ENCODE assay signal across 26 cellular contexts in genomic region chr13:113848020-113848419, GRCh38. TPM values are rescaled to one million over a fixed set of nuclear protein-coding genes. Genes with fewer than 3 reads are reported as not detected.
A peak's percentile ranks its signal among the peaks of the same experiment; 100 is the strongest.
DNase-seq lines count a peak whose midpoint lies in the region; ATAC-seq, FAIRE-seq and TF ChIP-seq lines count a peak whose summit lies in the region.
"Had no signal": no experiment of that assay in that cellular context is flagged by ENCODE, and none has a peak within 500 bp of the region (broad histone marks: within the 10 kb centered on the region; RNA-seq: fewer than 3 reads in every experiment).

No MANE protein-coding gene starts in this region.

- H3K9me3 ChIP-seq in H1 (ENCODE audit: insufficient read depth in 2 of 2, low read depth in 1 of 2, low read length in 1 of 2): no peaks in the 10 kb centered on the region
- H3K9me3 ChIP-seq in SK-N-SH: no peaks in the 10 kb centered on the region
- H3K9me3 ChIP-seq in effector memory CD4-positive, alpha-beta T cell (ENCODE audit: control insufficient read depth, low read length): no peaks in the 10 kb centered on the region
- H3K9me3 ChIP-seq: Peyer's patch had no signal

- H4K20me1 ChIP-seq in H1 (replicated peaks in 1 of 2; ENCODE audit: control insufficient read depth in 1 of 2, insufficient read depth in 2 of 2, low read length in 2 of 2): peaks cover 0 to 5% of the 10 kb centered on the region in 2 experiments
- peaks cover 26% of the 10 kb centered on the region for H4K20me1 ChIP-seq in SK-N-SH (ENCODE audit: insufficient read depth)

- no peak for ATAC-seq in GM21619 (IDR thresholded peaks at IDR 0.05; ENCODE audit: unreplicated experiment)
- ATAC-seq: A549; activated naive CD8-positive, alpha-beta T cell treated with anti-CD3 and anti-CD28 coated beads, Interleukin-2, amount 50 U/mL, for 24 hours; effector memory CD8-positive, alpha-beta T cell; T-helper 17 cell had no signal

- TF ChIP-seq RAD21 in H1 (IDR thresholded peaks at IDR 0.05 in 1 of 2, conservative IDR thresholded peaks at IDR 0.05 in 1 of 2; ENCODE audit: low read depth in 2 of 2, low read length in 2 of 2): no peak
- TF ChIP-seq RAD21 in SK-N-SH (IDR thresholded peaks at IDR 0.05; ENCODE audit: low read length): no peak

- FAIRE-seq in H1 (lab: Jason Lieb, UNC): no peak
- FAIRE-seq: A549 had no signal

- H2BK5ac ChIP-seq in H1 (ENCODE audit: low read depth, low read length) (no peak overlapping the region), mesendoderm (ENCODE audit: low read length) (no peak overlapping the region)

- H3K56ac ChIP-seq in H1 (replicated peaks; ENCODE audit: insufficient read length, low read depth, low read length): no peak overlapping the region
- no peak overlapping the region for H3K56ac ChIP-seq in mesendoderm (ENCODE audit: low read length)

- DNase-seq in activated CD8-positive, alpha-beta memory T cell treated with anti-CD3 and anti-CD28 coated beads for 24 hours: peak; percentile 55
- DNase-seq in activated CD8-positive, alpha-beta memory T cell treated with anti-CD3 and anti-CD28 coated beads, Interleukin-2, amount 50 U/mL, for 4 hours: no peak
- DNase-seq in H7 (peak; percentile 49), H1 (ENCODE audit: low read depth in 1 of 2, low spot score in 2 of 2) (peak in 1 of 2 experiments; percentile 30), mesendoderm (no peak), SK-N-SH (no peak)
- DNase-seq in effector memory CD4-positive, alpha-beta T cell: no peak
- DNase-seq: activated CD4-positive, alpha-beta T cell treated with anti-CD3 and anti-CD28 coated beads, Interleukin-2, amount 10 ng/mL, durations not matched to agents 24 days and 14 days; activated naive CD8-positive, alpha-beta T cell treated with anti-CD3 and anti-CD28 coated beads, Interleukin-2, amount 50 U/mL, for 24 hours; DMS79; effector memory CD8-positive, alpha-beta T cell; GF-D8; HCEC 1CT; hypothalamus; Kasumi-1; NCI-H1694; NCI-H2171; NCI-H524; NK-92 treated with Interleukin-12 subunit alpha and Interleukin-12 subunit beta, amount 100 ng/mL, for 24 hours; nucleus accumbens; T-helper 17 cell had no signal

- H3K4me1 ChIP-seq in H1 (replicated peaks in 1 of 4; ENCODE audit: control insufficient read depth in 3 of 4, insufficient read depth in 4 of 4, low read length in 3 of 4) (peaks cover 0 to 6% (median 2%) of the 10 kb centered on the region in 4 experiments; a peak in 4 of 7 replicates), mesendoderm (ENCODE audit: control insufficient read depth, low read depth, low read length) (no peaks in the 10 kb centered on the region), SK-N-SH (ENCODE audit: control insufficient read depth in 1 of 2, insufficient read depth in 2 of 2, low read depth in 1 of 2, low read length in 1 of 2) (peaks cover 5 to 6% of the 10 kb centered on the region in 2 experiments; a peak in 2 of 4 replicates)
- H3K4me1 ChIP-seq in effector memory CD4-positive, alpha-beta T cell (ENCODE audit: control insufficient read depth, insufficient read depth, low read length, poor library complexity, severe bottlenecking): peaks cover 22% of the 10 kb centered on the region

- H3F3A ChIP-seq in SK-N-SH (replicated peaks; ENCODE audit: insufficient read depth): peaks cover 24% of the 10 kb centered on the region

- H3K4me3 ChIP-seq in H7 (ENCODE audit: insufficient read depth, low read depth, low read length) (no peak overlapping the region), H1 (ENCODE audit: extremely low read depth in 1 of 4, insufficient read depth in 2 of 4, low read depth in 3 of 4, low read length in 4 of 4) (no peak overlapping the region), mesendoderm (ENCODE audit: low read length) (no peak overlapping the region), SK-N-SH (ENCODE audit: low read depth in 2 of 2, low read length in 1 of 2) (no peak overlapping the region)
- H3K4me3 ChIP-seq in effector memory CD4-positive, alpha-beta T cell (ENCODE audit: insufficient read depth, low read depth, low read length, poor library complexity, severe bottlenecking): no peak overlapping the region
- H3K4me3 ChIP-seq: A549, Peyer's patch, smooth muscle cell had no signal

- no peak overlapping the region for H4K5ac ChIP-seq in H1 (ENCODE audit: insufficient read length, low read depth, low read length)
- no peak overlapping the region for H4K5ac ChIP-seq in mesendoderm (ENCODE audit: low read length)

- H4K91ac ChIP-seq in H1 (replicated peaks; ENCODE audit: insufficient read length, low read length): no peak overlapping the region

- no peak for TF ChIP-seq EP300 in H1 (IDR thresholded peaks at IDR 0.05; ENCODE audit: borderline replicate concordance in 1 of 2, low read depth in 2 of 2, low read length in 2 of 2)
- no peak for TF ChIP-seq EP300 in SK-N-SH (IDR thresholded peaks at IDR 0.05; ENCODE audit: borderline replicate concordance in 1 of 2, low read depth in 1 of 2, low read length in 1 of 2)

- no peak overlapping the region for H3K9ac ChIP-seq in H1 (replicated peaks in 1 of 4; ENCODE audit: extremely low read depth in 1 of 4, low read depth in 3 of 4, low read length in 3 of 4)
- H3K9ac ChIP-seq in mesendoderm (ENCODE audit: low read length): no peak overlapping the region
- H3K9ac ChIP-seq in SK-N-SH: no peak overlapping the region

- H3K27ac ChIP-seq in H1 (ENCODE audit: low read depth, low read length) (no peak overlapping the region), mesendoderm (ENCODE audit: low read depth, low read length) (no peak overlapping the region), SK-N-SH (ENCODE audit: low read depth in 2 of 2, low read length in 1 of 2) (no peak overlapping the region; a peak in 1 of 4 replicates)
- no peak overlapping the region for H3K27ac ChIP-seq in effector memory CD4-positive, alpha-beta T cell (ENCODE audit: insufficient read depth, low read length, poor library complexity, severe bottlenecking)
- H3K27ac ChIP-seq: HL-60 had no signal

- no peak for TF ChIP-seq POLR2A in H1 (IDR thresholded peaks at IDR 0.05; ENCODE audit: control extremely low read depth in 1 of 2, low read depth in 2 of 2, low read length in 2 of 2)

- H4K8ac ChIP-seq in H1 (ENCODE audit: extremely low read depth, insufficient read depth, low read length): no peak overlapping the region
- H4K8ac ChIP-seq in mesendoderm (ENCODE audit: low read depth, low read length): no peak overlapping the region

- no peaks in the 10 kb centered on the region for H3K9me2 ChIP-seq in SK-N-SH

- H3K4ac ChIP-seq in H1 (replicated peaks; ENCODE audit: insufficient read length, low read depth, low read length): no peak overlapping the region
- no peak overlapping the region for H3K4ac ChIP-seq in mesendoderm (ENCODE audit: low read depth, low read length)

- WGBS in H1 (ENCODE audit: extremely low coverage in 1 of 2, insufficient coverage in 1 of 2, insufficient read length in 1 of 2, insufficient replicate concordance in 2 of 2, low coverage in 1 of 2, low lambda C conversion rate in 2 of 2, missing lambda C conversion rate in 1 of 2), 2 experiments: 91% methylated on average over 8 of the region's 8 CpGs; no CpG with 5 or more reads in 1 of the 2 experiments
- no CpG with 5 or more reads among the region's 8 CpGs for WGBS in mesendoderm (ENCODE audit: extremely low coverage, insufficient coverage, low lambda C conversion rate)
- 97% methylated on average over 8 of the region's 8 CpGs for WGBS in SK-N-SH (ENCODE audit: low lambda C conversion rate)

- no peak for TF ChIP-seq CTCF in H1 (IDR thresholded peaks at IDR 0.05; ENCODE audit: control extremely low read depth in 1 of 3, insufficient read depth in 1 of 3, low read depth in 1 of 3, low read length in 3 of 3)
- no peak for TF ChIP-seq CTCF in SK-N-SH (IDR thresholded peaks at IDR 0.05)

- no peak overlapping the region for H2BK120ac ChIP-seq in H1 (replicated peaks; ENCODE audit: low read depth, low read length)
- H2BK120ac ChIP-seq in mesendoderm (ENCODE audit: low read depth, low read length): no peak overlapping the region

- H3K79me2 ChIP-seq in H1 (ENCODE audit: control insufficient read depth in 1 of 2, insufficient read depth in 2 of 2, low read length in 2 of 2) (0 out of 4 replicates have a peak, but pooled peaks cover 0 to 6% of the 10 kb centered on the region in 2 experiments), mesendoderm (ENCODE audit: control insufficient read depth, insufficient read depth, low read length) (no peaks in the 10 kb centered on the region), SK-N-SH (ENCODE audit: insufficient read depth) (peaks cover 99% of the 10 kb centered on the region)

- no peak overlapping the region for H3K23ac ChIP-seq in H1 (ENCODE audit: insufficient read length)
- peak overlapping the region; percentile 50 for H3K23ac ChIP-seq in mesendoderm (ENCODE audit: low read length)

- H3K4me2 ChIP-seq in H1 (ENCODE audit: insufficient read depth in 1 of 2, low read depth in 2 of 2, low read length in 2 of 2): no peak overlapping the region
- no peak overlapping the region for H3K4me2 ChIP-seq in mesendoderm (ENCODE audit: low read length)
- no peak overlapping the region for H3K4me2 ChIP-seq in SK-N-SH
- H3K4me2 ChIP-seq: A549, smooth muscle cell had no signal

- POLR2A ChIA-PET in H1 (lab: Charles Lee; ENCODE audit: partially characterized antibody) (no interaction called here), SK-N-SH (lab: Yijun Ruan, JAX) (no interaction called here)

- H3K79me1 ChIP-seq in H1 (ENCODE audit: low read depth, low read length): no peaks in the 10 kb centered on the region; the same call in 1 of the 2 replicates
- no peaks in the 10 kb centered on the region for H3K79me1 ChIP-seq in mesendoderm (ENCODE audit: low read length)

- H3K27me3 ChIP-seq in H7 (ENCODE audit: control insufficient read depth, insufficient read depth, low read length) (no peaks in the 10 kb centered on the region), H1 (replicated peaks in 1 of 4; ENCODE audit: control insufficient read depth in 3 of 4, extremely low read depth in 1 of 4, insufficient read depth in 3 of 4, low read length in 3 of 4) (no peaks in the 10 kb centered on the region), mesendoderm (ENCODE audit: insufficient read depth, low read length, poor library complexity) (no peaks in the 10 kb centered on the region), SK-N-SH (ENCODE audit: insufficient read depth) (no peaks in the 10 kb centered on the region)
- H3K27me3 ChIP-seq in effector memory CD4-positive, alpha-beta T cell (replicated peaks; ENCODE audit: control insufficient read depth, insufficient read depth, low read length, poor library complexity, severe bottlenecking): no peaks in the 10 kb centered on the region
- H3K27me3 ChIP-seq: Peyer's patch had no signal

- 0 out of 2 replicates have a peak overlapping the region, but pooled peaks have one; percentile 17 for H2BK12ac ChIP-seq in H1 (ENCODE audit: low read depth, low read length)

- H2AFZ ChIP-seq in H1 (ENCODE audit: low read length) (no peak overlapping the region), SK-N-SH (ENCODE audit: low read depth) (no peak overlapping the region)

- H2AK5ac ChIP-seq in H1 (ENCODE audit: low read depth, low read length) (no peak overlapping the region), mesendoderm (ENCODE audit: low read length) (no peak overlapping the region)

- H3K18ac ChIP-seq in H1 (ENCODE audit: extremely low read depth, low read length): no peak overlapping the region
- no peak overlapping the region for H3K18ac ChIP-seq in mesendoderm (ENCODE audit: low read length)

- H2BK15ac ChIP-seq in H1 (ENCODE audit: low read length) (no peak overlapping the region), mesendoderm (replicated peaks; ENCODE audit: low read depth) (no peak overlapping the region)

- peaks cover 7% of the 10 kb centered on the region; the same call in 1 of the 2 replicates for H3K23me2 ChIP-seq in H1 (ENCODE audit: low read depth, low read length)

- CTCF ChIA-PET in H1 (lab: Charles Lee; ENCODE audit: partially characterized antibody) (interaction anchor here (1.2 kb wide), 1 partner anchor 121 kb away, joined by 4 read pairs; no protein-coding TSS in a partner anchor), SK-N-SH (lab: Yijun Ruan, JAX) (interaction anchor here (1.0 kb wide), 1 partner anchor 9 kb away, joined by 5 read pairs; no protein-coding TSS in a partner anchor)

- no peak overlapping the region for H3K14ac ChIP-seq in H1 (ENCODE audit: insufficient read length)

- H3K36me3 ChIP-seq in H7 (replicated peaks; ENCODE audit: control insufficient read depth, insufficient read depth, low read length) (no peaks in the 10 kb centered on the region), H1 (ENCODE audit: control insufficient read depth in 2 of 4, insufficient read depth in 4 of 4, low read length in 3 of 4) (no peaks in the 10 kb centered on the region), mesendoderm (ENCODE audit: control insufficient read depth, insufficient read depth, low read length) (no peaks in the 10 kb centered on the region), SK-N-SH (replicated peaks in 1 of 2; ENCODE audit: control insufficient read depth in 1 of 2, insufficient read depth in 2 of 2, low read length in 1 of 2) (peaks cover 25 to 39% of the 10 kb centered on the region in 2 experiments)
- H3K36me3 ChIP-seq in effector memory CD4-positive, alpha-beta T cell (ENCODE audit: control insufficient read depth, insufficient read depth, low read length): no peaks in the 10 kb centered on the region

- H2BK20ac ChIP-seq in H1 (ENCODE audit: low read length): no peak overlapping the region

RNA-seq across cellular contexts. Expression of gene GAS6, which starts 15.9 kb away (rescaled TPM):
- 9.1 and 15.1 TPM in 2 replicates for total RNA-seq in H7 (2014; rRNA removed; shearing (Covaris generic))
- 18.4 and 18.6 TPM in 2 replicates for total RNA-seq in H1 (2021; fragmentation: NEBNext Ultra II Directional; extraction: Animal tissue kit (Norgen Biotek cat#: 25700))
- polyA plus RNA-seq in H1 (2011; rRNA removed) (31.0 and 37.3 TPM in 2 replicates), SK-N-SH (2012; rRNA removed) (380 and 406 TPM in 2 replicates)
- 33.1 TPM for polyA plus RNA-seq in H1 (2011; cell fraction: cytosol; rRNA removed)
- polyA plus RNA-seq in H1 (2011; cell fraction: nucleus; rRNA removed): 60.3 TPM
- 17.9 to 34.8 TPM (median 30.9 TPM) in 4 replicates for polyA plus RNA-seq in H1 (2012, experiment 1 of 2)
- polyA plus RNA-seq in H1 (2012, experiment 2 of 2): 18.3 TPM
- 11.4 TPM for polyA plus RNA-seq in H1 (2013, experiment 1 of 2)
- 10.5 TPM for polyA plus RNA-seq in H1 (2013, experiment 2 of 2)
- polyA minus RNA-seq in H1 (2011; rRNA and poly(A)+ RNA removed): 6.4 and 7.4 TPM in 2 replicates
- 11.8 TPM for polyA minus RNA-seq in H1 (2011; cell fraction: cytosol; rRNA and poly(A)+ RNA removed)
- 13.8 TPM for polyA minus RNA-seq in H1 (2011; cell fraction: nucleus; rRNA and poly(A)+ RNA removed)
- 3.6 TPM for polyA plus RNA-seq in mesendoderm (2013, experiment 1 of 2)
- 3.8 TPM for polyA plus RNA-seq in mesendoderm (2013, experiment 2 of 2)
- polyA plus RNA-seq in SK-N-SH (2012; cell fraction: cytosol; rRNA removed): 236 and 359 TPM in 2 replicates
- 463 and 469 TPM in 2 replicates for polyA plus RNA-seq in SK-N-SH (2012; cell fraction: nucleus; rRNA removed)

Comparison
In these comparisons a context has a peak if more than half of its experiments do, and no peak if none do; other contexts are left out.
1. DNase-seq: peak in activated CD8-positive, alpha-beta memory T cell treated with anti-CD3 and anti-CD28 coated beads for 24 hours (single experiment) and H7 (single experiment); none in activated CD8-positive, alpha-beta memory T cell treated with anti-CD3 and anti-CD28 coated beads, Interleukin-2, amount 50 U/mL, for 4 hours (single experiment), mesendoderm (single experiment), SK-N-SH (single experiment) and effector memory CD4-positive, alpha-beta T cell (0 of 3).